In genomic region chr2:47065771-47066380, GRCh38 we compare ENCODE assay signal across 10 cellular contexts.
DNase-seq lines count a peak whose midpoint lies in the region; ATAC-seq and TF ChIP-seq lines count a peak whose summit lies in the region.
"Had no signal": no experiment of that assay in that cellular context is flagged by ENCODE, and none has a peak within 500 bp of the region (broad histone marks: within the 10 kb centered on the region; RNA-seq: fewer than 3 reads in every experiment).

No MANE protein-coding gene starts in this region.

- H3K9me3 ChIP-seq in trophoblast cell (ENCODE audit: insufficient read depth, low read depth, low read length), result no peaks in the 10 kb centered on the region
- H3K9me3 ChIP-seq: psoas muscle had no signal

- H3K9me3 Mint-ChIP-seq in CD14-positive monocyte, result no peaks in the 10 kb centered on the region
- H3K9me3 Mint-ChIP-seq: activated naive CD8-positive, alpha-beta T cell treated with anti-CD3 and anti-CD28 coated beads, Interleukin-2, amount 10 ng/mL, durations not matched to agents 7 days and 5 days had no signal

- WGBS in trophoblast cell (ENCODE audit: extremely low coverage, insufficient coverage, insufficient read length), result no CpG with 5 or more reads among the region's 4 CpGs

- peak overlapping the region; percentile 83 for H2BK120ac ChIP-seq in trophoblast cell (ENCODE audit: insufficient read depth, low read length, poor library complexity)

- no peaks in the 10 kb centered on the region for H3K27me3 ChIP-seq in trophoblast cell (ENCODE audit: insufficient read depth, low read length)

- no peak overlapping the region for H3K4me3 ChIP-seq in fibroblast of the aortic adventitia (ENCODE audit: low read depth, low read length)
- H3K4me3 ChIP-seq in trophoblast cell (ENCODE audit: low read depth, low read length), result no peak overlapping the region
- H3K4me3 ChIP-seq: psoas muscle had no signal

- H3K4me2 ChIP-seq in trophoblast cell (ENCODE audit: low read length), result no peak overlapping the region

- H4K8ac ChIP-seq in trophoblast cell (ENCODE audit: low read depth, low read length), result no peak overlapping the region

- H3K14ac ChIP-seq in trophoblast cell (ENCODE audit: low read length), result peak overlapping the region; percentile 72

- H2BK5ac ChIP-seq in trophoblast cell (ENCODE audit: low read depth, low read length, poor library complexity), result peak overlapping the region; percentile 4

- H3K4me1 Mint-ChIP-seq in CD14-positive monocyte, result peaks cover 71% of the 10 kb centered on the region

- H4K91ac ChIP-seq in trophoblast cell (ENCODE audit: low read depth, low read length), result peak overlapping the region; percentile 67

- H3K27me3 Mint-ChIP-seq in CD14-positive monocyte (ENCODE audit: low read depth in 3 of 3), result peaks cover 0 to 2% (median 2%) of the 10 kb centered on the region in 3 donors
- H3K27me3 Mint-ChIP-seq: activated naive CD8-positive, alpha-beta T cell treated with anti-CD3 and anti-CD28 coated beads, Interleukin-2, amount 10 ng/mL, durations not matched to agents 7 days and 5 days had no signal

- H3K79me1 ChIP-seq in trophoblast cell (ENCODE audit: low read length), result peaks cover 38% of the 10 kb centered on the region

- peak overlapping the region; percentile 75 to 88 (median 84) for H3K27ac Mint-ChIP-seq in CD14-positive monocyte
- H3K27ac Mint-ChIP-seq: activated naive CD8-positive, alpha-beta T cell treated with anti-CD3 and anti-CD28 coated beads, Interleukin-2, amount 10 ng/mL, durations not matched to agents 7 days and 5 days had no signal

- no peak for TF ChIP-seq CTCF in CD14-positive monocyte (IDR thresholded peaks at IDR 0.05)
- TF ChIP-seq CTCF in fibroblast of the aortic adventitia (IDR thresholded peaks at IDR 0.05; ENCODE audit: insufficient read depth, low read length), result no peak

- H3K27ac ChIP-seq in trophoblast cell (ENCODE audit: low read depth, low read length), result peak overlapping the region; percentile 8
- H3K27ac ChIP-seq: psoas muscle had no signal

- no peak overlapping the region for H3K18ac ChIP-seq in trophoblast cell (ENCODE audit: low read length)

- no peak overlapping the region for H3K9ac ChIP-seq in trophoblast cell (ENCODE audit: low read length)

- peaks cover 23 to 25% of the 10 kb centered on the region in 2 experiments for H3K36me3 ChIP-seq in trophoblast cell (ENCODE audit: control insufficient read depth in 1 of 2, insufficient read depth in 2 of 2, low read length in 2 of 2)

- ATAC-seq in SK-N-SH treated with all-trans-retinoic acid at 6 μM for 48 hours (peak; percentile 75), GM18873 (IDR thresholded peaks at IDR 0.05; ENCODE audit: low FRiP score, unreplicated experiment) (no peak), GM21786 (IDR thresholded peaks at IDR 0.05; ENCODE audit: unreplicated experiment) (no peak)

- H3K4me1 ChIP-seq in trophoblast cell (ENCODE audit: control insufficient read depth in 1 of 2, insufficient read depth in 2 of 2, low read length in 2 of 2), result peaks cover 35 to 37% of the 10 kb centered on the region in 2 experiments

- peak overlapping the region; percentile 0 for H2AK5ac ChIP-seq in trophoblast cell (ENCODE audit: low read length)

- H4K12ac ChIP-seq in trophoblast cell (ENCODE audit: low read depth, low read length), result no peak overlapping the region

- peaks cover 10% of the 10 kb centered on the region for H3K79me2 ChIP-seq in trophoblast cell (ENCODE audit: control insufficient read depth, insufficient read depth, low read length, poor library complexity)

- no peak overlapping the region for H3K4ac ChIP-seq in trophoblast cell (ENCODE audit: low read depth, low read length)

- H2AFZ ChIP-seq in trophoblast cell (ENCODE audit: insufficient read depth, low read length, poor library complexity), result no peak overlapping the region

- intact Hi-C loops in CD14-positive monocyte (cut with micrococcal nuclease), result no loop called here

- H3K23ac ChIP-seq in trophoblast cell (ENCODE audit: low read length), result no peak overlapping the region

- H3K36me3 Mint-ChIP-seq in CD14-positive monocyte, result peaks cover 64 to 86% of the 10 kb centered on the region in 2 donors

- DNase-seq in CD14-positive monocyte (ENCODE audit: low spot score), result no peak
- DNase-seq in fibroblast of the aortic adventitia (ENCODE audit: low read depth), result peak; percentile 86
- peak in 1 of 2 donors; percentile 45 for DNase-seq in trophoblast cell
- DNase-seq in stimulated activated CD4-positive, alpha-beta T cell treated with anti-CD3 and anti-CD28 coated beads, Interleukin-2, amount 100 ng/mL, for 24 hours, result no peak
- DNase-seq in hippocampal formation (lab: John Stamatoyannopoulos, UW), result no peak
- DNase-seq: activated naive CD8-positive, alpha-beta T cell treated with anti-CD3 and anti-CD28 coated beads, Interleukin-2, amount 10 ng/mL, durations not matched to agents 7 days and 5 days had no signal

- peak overlapping the region; percentile 27 for H2BK12ac ChIP-seq in trophoblast cell (ENCODE audit: low read length)

- H3K4me3 Mint-ChIP-seq in CD14-positive monocyte, result peak overlapping the region in 1 of 2 donors; percentile 49
- H3K4me3 Mint-ChIP-seq: activated naive CD8-positive, alpha-beta T cell treated with anti-CD3 and anti-CD28 coated beads, Interleukin-2, amount 10 ng/mL, durations not matched to agents 7 days and 5 days had no signal

TF ChIP-seq in SK-N-SH treated with all-trans-retinoic acid at 6 μM for 48 hours, 23 proteins besides CTCF, POLR2A, EP300 and RAD21:
- peak; percentile 40 for TF ChIP-seq SNAI2 (CRISPR knock-in tag; IDR thresholded peaks at IDR 0.05)
- TF ChIP-seq TOX (CRISPR knock-in tag; IDR thresholded peaks at IDR 0.05; ENCODE audit: borderline replicate concordance), result no peak
- peak; percentile 83 for TF ChIP-seq ZFP3 (CRISPR knock-in tag; IDR thresholded peaks at IDR 0.05)
- TF ChIP-seq GLIS3 (CRISPR knock-in tag; IDR thresholded peaks at IDR 0.05), result peak; percentile 26; the same call in 1 of the 2 replicates
- no peak for TF ChIP-seq TCF4 (CRISPR knock-in tag; IDR thresholded peaks at IDR 0.05; ENCODE audit: borderline replicate concordance)
- TF ChIP-seq, protein P1, sequence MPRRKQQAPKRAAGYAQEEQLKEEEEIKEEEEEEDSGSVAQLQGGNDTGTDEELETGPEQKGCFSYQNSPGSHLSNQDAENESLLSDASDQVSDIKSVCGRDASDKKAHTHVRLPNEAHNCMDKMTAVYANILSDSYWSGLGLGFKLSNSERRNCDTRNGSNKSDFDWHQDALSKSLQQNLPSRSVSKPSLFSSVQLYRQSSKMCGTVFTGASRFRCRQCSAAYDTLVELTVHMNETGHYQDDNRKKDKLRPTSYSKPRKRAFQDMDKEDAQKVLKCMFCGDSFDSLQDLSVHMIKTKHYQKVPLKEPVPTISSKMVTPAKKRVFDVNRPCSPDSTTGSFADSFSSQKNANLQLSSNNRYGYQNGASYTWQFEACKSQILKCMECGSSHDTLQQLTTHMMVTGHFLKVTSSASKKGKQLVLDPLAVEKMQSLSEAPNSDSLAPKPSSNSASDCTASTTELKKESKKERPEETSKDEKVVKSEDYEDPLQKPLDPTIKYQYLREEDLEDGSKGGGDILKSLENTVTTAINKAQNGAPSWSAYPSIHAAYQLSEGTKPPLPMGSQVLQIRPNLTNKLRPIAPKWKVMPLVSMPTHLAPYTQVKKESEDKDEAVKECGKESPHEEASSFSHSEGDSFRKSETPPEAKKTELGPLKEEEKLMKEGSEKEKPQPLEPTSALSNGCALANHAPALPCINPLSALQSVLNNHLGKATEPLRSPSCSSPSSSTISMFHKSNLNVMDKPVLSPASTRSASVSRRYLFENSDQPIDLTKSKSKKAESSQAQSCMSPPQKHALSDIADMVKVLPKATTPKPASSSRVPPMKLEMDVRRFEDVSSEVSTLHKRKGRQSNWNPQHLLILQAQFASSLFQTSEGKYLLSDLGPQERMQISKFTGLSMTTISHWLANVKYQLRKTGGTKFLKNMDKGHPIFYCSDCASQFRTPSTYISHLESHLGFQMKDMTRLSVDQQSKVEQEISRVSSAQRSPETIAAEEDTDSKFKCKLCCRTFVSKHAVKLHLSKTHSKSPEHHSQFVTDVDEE (CRISPR knock-in tag; IDR thresholded peaks at IDR 0.05), result peak; percentile 69; the same call in 1 of the 2 replicates
- TF ChIP-seq CSDC2 (CRISPR knock-in tag; IDR thresholded peaks at IDR 0.05), result peak; percentile 75; the same call in 1 of the 2 replicates
- no peak for TF ChIP-seq ARNTL (CRISPR knock-in tag; IDR thresholded peaks at IDR 0.05; ENCODE audit: borderline replicate concordance, low read depth)
- peak; percentile 69; the same call in 1 of the 2 replicates for TF ChIP-seq ISL1 (CRISPR knock-in tag; IDR thresholded peaks at IDR 0.05)
